1 cellular context compared by ENCODE assay signal in genomic region chr10:44244745-44245600, GRCh38.
TF ChIP-seq lines count a peak whose summit lies in the region.

No MANE protein-coding gene starts in this region.

TF ChIP-seq in HepG2, 621 proteins besides CTCF, POLR2A, EP300 and RAD21 (continued from another document and continues in another):
- TF ChIP-seq HMGXB4 (CRISPR knock-in tag; IDR thresholded peaks at IDR 0.05; ENCODE audit: borderline replicate concordance in 1 of 2, low read depth in 1 of 2) (no peak), SMAD3 (CRISPR knock-in tag; IDR thresholded peaks at IDR 0.05) (no peak), RARA (CRISPR knock-in tag; IDR thresholded peaks at IDR 0.05) (peak; percentile 12; the same call in 1 of the 2 replicates), ZNF883 (CRISPR knock-in tag; IDR thresholded peaks at IDR 0.05; ENCODE audit: not compliant biosample characterization) (no peak), ZNF263 (CRISPR knock-in tag; IDR thresholded peaks at IDR 0.05) (0 out of 2 replicates have a peak, but pooled peaks have one; percentile 28), CEBPZ (IDR thresholded peaks at IDR 0.05; ENCODE audit: low read length) (no peak), ZBED4 (CRISPR knock-in tag; IDR thresholded peaks at IDR 0.05; ENCODE audit: borderline replicate concordance) (0 out of 2 replicates have a peak, but pooled peaks have one; percentile 32), ETS1 (CRISPR knock-in tag; IDR thresholded peaks at IDR 0.05) (no peak), ZNF772 (CRISPR knock-in tag; IDR thresholded peaks at IDR 0.05) (no peak), THRA (CRISPR knock-in tag; IDR thresholded peaks at IDR 0.05; ENCODE audit: borderline replicate concordance) (peak; percentile 53; the same call in 1 of the 2 replicates), ASH2L (IDR thresholded peaks at IDR 0.05; ENCODE audit: insufficient read length, low read depth, low read length) (peak; percentile 59), FOXC1 (CRISPR knock-in tag; IDR thresholded peaks at IDR 0.05; ENCODE audit: borderline replicate concordance) (no peak), ZNF367 (CRISPR knock-in tag; IDR thresholded peaks at IDR 0.05; ENCODE audit: borderline replicate concordance) (no peak), SP4 (CRISPR knock-in tag; IDR thresholded peaks at IDR 0.05) (no peak), SRF (IDR thresholded peaks at IDR 0.05; ENCODE audit: low read depth, low read length) (no peak), PAX8 (CRISPR knock-in tag; IDR thresholded peaks at IDR 0.05; ENCODE audit: borderline replicate concordance) (no peak), ZNF317 (CRISPR knock-in tag; IDR thresholded peaks at IDR 0.05) (no peak), ZHX2 (IDR thresholded peaks at IDR 0.05; ENCODE audit: low read depth) (0 out of 2 replicates have a peak, but pooled peaks have one; percentile 2), ZHX2 (CRISPR knock-in tag; IDR thresholded peaks at IDR 0.05; ENCODE audit: borderline replicate concordance) (no peak), NBN (conservative IDR thresholded peaks at IDR 0.05) (no peak), ZFP36 (IDR thresholded peaks at IDR 0.05; ENCODE audit: borderline replicate concordance, low read depth, low read length, partially characterized antibody) (no peak), NFYC (CRISPR knock-in tag; IDR thresholded peaks at IDR 0.05) (no peak), ADNP (CRISPR knock-in tag; IDR thresholded peaks at IDR 0.05) (no peak), SOX5 (CRISPR knock-in tag; IDR thresholded peaks at IDR 0.05; ENCODE audit: borderline replicate concordance) (peak; percentile 63), ZNF331 (CRISPR knock-in tag; IDR thresholded peaks at IDR 0.05) (no peak), NKX3-1 (CRISPR knock-in tag; IDR thresholded peaks at IDR 0.05) (no peak), ELK4 (CRISPR knock-in tag; IDR thresholded peaks at IDR 0.05; ENCODE audit: borderline replicate concordance) (no peak), POGK (CRISPR knock-in tag; conservative IDR thresholded peaks at IDR 0.05) (no peak), ZHX1 (CRISPR knock-in tag; IDR thresholded peaks at IDR 0.05; ENCODE audit: low read depth) (0 out of 2 replicates have a peak, but pooled peaks have one; percentile 23), ZNF841 (CRISPR knock-in tag; IDR thresholded peaks at IDR 0.05; ENCODE audit: borderline replicate concordance) (no peak), ZNF569 (CRISPR knock-in tag; IDR thresholded peaks at IDR 0.05; ENCODE audit: borderline replicate concordance) (no peak), REPIN1 (CRISPR knock-in tag; IDR thresholded peaks at IDR 0.05; ENCODE audit: borderline replicate concordance, low read depth) (no peak)
